Comparison of ENCODE assay signal across 33 cellular contexts in genomic region chr22:41110968-41111367, GRCh38.
"Had no signal": no experiment of that assay in that cellular context is flagged by ENCODE, and none has a peak within 500 bp of the region (broad histone marks: within the 10 kb centered on the region; RNA-seq: fewer than 3 reads in every experiment).

No MANE protein-coding gene starts in this region.

- ATAC-seq: activated CD4-positive, alpha-beta T cell treated with anti-CD3 and anti-CD28 coated beads for 36 hours; activated CD8-positive, alpha-beta memory T cell treated with anti-CD3 and anti-CD28 coated beads, Interleukin-2, amount 10 ng/mL, durations not matched to agents 7 days and 5 days; activated CD8-positive, alpha-beta T cell treated with anti-CD3 and anti-CD28 coated beads, Interleukin-2, amount 10 ng/mL, durations not matched to agents 7 days and 5 days; activated naive CD8-positive, alpha-beta T cell treated with anti-CD3 and anti-CD28 coated beads, Interleukin-2, amount 50 U/mL, for 24 hours; effector memory CD8-positive, alpha-beta T cell; foreskin keratinocyte; gastroesophageal sphincter; T-helper 17 cell had no signal

- H3K27me3 ChIP-seq: ascending aorta, breast epithelium, cardiac muscle cell, esophagus muscularis mucosa, foreskin keratinocyte, gastroesophageal sphincter had no signal

- H3K27me3 Mint-ChIP-seq: activated CD4-positive, alpha-beta memory T cell treated with anti-CD3 and anti-CD28 coated beads for 36 hours; activated CD4-positive, alpha-beta T cell treated with anti-CD3 and anti-CD28 coated beads for 36 hours; activated CD4-positive, alpha-beta T cell treated with anti-CD3 and anti-CD28 coated beads, Interleukin-2, amount 10 ng/mL, durations not matched to agents 24 days and 14 days; activated CD8-positive, alpha-beta memory T cell treated with anti-CD3 and anti-CD28 coated beads, Interleukin-2, amount 10 ng/mL, durations not matched to agents 7 days and 5 days; activated naive CD4-positive, alpha-beta T cell treated with anti-CD3 and anti-CD28 coated beads, Interleukin-2, amount 50 U/mL, for 24 hours; activated naive CD8-positive, alpha-beta T cell treated with anti-CD3 and anti-CD28 coated beads for 36 hours; activated naive CD8-positive, alpha-beta T cell treated with anti-CD3 and anti-CD28 coated beads, Interleukin-2, amount 50 U/mL, for 24 hours; brain; effector memory CD8-positive, alpha-beta T cell; T-helper 17 cell had no signal

- H3K36me3 ChIP-seq: breast epithelium had no signal

- H3K27ac Mint-ChIP-seq: activated CD4-positive, alpha-beta memory T cell treated with anti-CD3 and anti-CD28 coated beads for 36 hours; activated CD4-positive, alpha-beta T cell treated with anti-CD3 and anti-CD28 coated beads, Interleukin-2, amount 10 ng/mL, durations not matched to agents 24 days and 14 days; activated CD8-positive, alpha-beta memory T cell treated with anti-CD3 and anti-CD28 coated beads, Interleukin-2, amount 10 ng/mL, durations not matched to agents 7 days and 5 days; activated CD8-positive, alpha-beta T cell treated with anti-CD3 and anti-CD28 coated beads, Interleukin-2, amount 10 ng/mL, durations not matched to agents 7 days and 5 days; activated naive CD4-positive, alpha-beta T cell treated with anti-CD3 and anti-CD28 coated beads for 36 hours; activated naive CD8-positive, alpha-beta T cell treated with anti-CD3 and anti-CD28 coated beads for 36 hours; activated naive CD8-positive, alpha-beta T cell treated with anti-CD3 and anti-CD28 coated beads, Interleukin-2, amount 50 U/mL, for 24 hours; activated T-helper 1 cell treated with anti-CD3 and anti-CD28 coated beads, Interleukin-12 subunit alpha, Interleukin-12 subunit beta, Interleukin-2, Interleukin-4 antibody, amounts not matched to agents 30 ng/mL and 10 ng/mL and 1 ng/mL, durations not matched to agents 14 hours and 24 hours and 36 hours; T-helper 2 cell treated with Interferon-gamma antibody and Interleukin-4, amounts not matched to agents 5 μg/mL and 100 μg/mL, for 36 hours had no signal

- H3K9me3 ChIP-seq: ascending aorta, breast epithelium, esophagus muscularis mucosa, gastroesophageal sphincter had no signal

- H3K27ac ChIP-seq: ascending aorta, breast epithelium, cardiac muscle cell, esophagus muscularis mucosa, foreskin keratinocyte, gastroesophageal sphincter had no signal

- H3K4me3 Mint-ChIP-seq: activated CD4-positive, alpha-beta memory T cell treated with anti-CD3 and anti-CD28 coated beads for 36 hours; activated CD4-positive, alpha-beta T cell treated with anti-CD3 and anti-CD28 coated beads for 36 hours; activated CD4-positive, alpha-beta T cell treated with anti-CD3 and anti-CD28 coated beads, Interleukin-2, amount 10 ng/mL, durations not matched to agents 24 days and 14 days; activated CD8-positive, alpha-beta memory T cell treated with anti-CD3 and anti-CD28 coated beads, Interleukin-2, amount 10 ng/mL, durations not matched to agents 7 days and 5 days; activated CD8-positive, alpha-beta T cell treated with anti-CD3 and anti-CD28 coated beads, Interleukin-2, amount 10 ng/mL, durations not matched to agents 7 days and 5 days; activated naive CD4-positive, alpha-beta T cell treated with anti-CD3 and anti-CD28 coated beads for 36 hours; activated naive CD4-positive, alpha-beta T cell treated with anti-CD3 and anti-CD28 coated beads, Interleukin-2, amount 50 U/mL, for 24 hours; activated naive CD8-positive, alpha-beta T cell treated with anti-CD3 and anti-CD28 coated beads for 36 hours; activated naive CD8-positive, alpha-beta T cell treated with anti-CD3 and anti-CD28 coated beads, Interleukin-2, amount 50 U/mL, for 24 hours; activated T-helper 1 cell treated with anti-CD3 and anti-CD28 coated beads, Interleukin-12 subunit alpha, Interleukin-12 subunit beta, Interleukin-2, Interleukin-4 antibody, amounts not matched to agents 30 ng/mL and 10 ng/mL and 1 ng/mL, durations not matched to agents 14 hours and 24 hours and 36 hours; brain; T-helper 17 cell; T-helper 2 cell treated with Interferon-gamma antibody and Interleukin-4, amounts not matched to agents 5 μg/mL and 100 μg/mL, for 36 hours had no signal

- H3K9me3 Mint-ChIP-seq: activated CD4-positive, alpha-beta memory T cell treated with anti-CD3 and anti-CD28 coated beads for 36 hours; activated CD4-positive, alpha-beta T cell treated with anti-CD3 and anti-CD28 coated beads, Interleukin-2, amount 10 ng/mL, durations not matched to agents 24 days and 14 days; activated naive CD4-positive, alpha-beta T cell treated with anti-CD3 and anti-CD28 coated beads for 36 hours; activated naive CD4-positive, alpha-beta T cell treated with anti-CD3 and anti-CD28 coated beads, Interleukin-2, amount 50 U/mL, for 24 hours; activated naive CD8-positive, alpha-beta T cell treated with anti-CD3 and anti-CD28 coated beads for 36 hours; activated naive CD8-positive, alpha-beta T cell treated with anti-CD3 and anti-CD28 coated beads, Interleukin-2, amount 50 U/mL, for 24 hours; activated T-helper 1 cell treated with anti-CD3 and anti-CD28 coated beads, Interleukin-12 subunit alpha, Interleukin-12 subunit beta, Interleukin-2, Interleukin-4 antibody, amounts not matched to agents 30 ng/mL and 10 ng/mL and 1 ng/mL, durations not matched to agents 14 hours and 24 hours and 36 hours; activated T-helper 2 cell treated with anti-CD3 and anti-CD28 coated beads, Interferon-gamma antibody, Interleukin-2, Interleukin-4, amounts not matched to agents 10 μg/mL and 5 μg/mL and 100 μg/mL, durations not matched to agents 14 hours and 24 hours and 36 hours; effector memory CD8-positive, alpha-beta T cell; T-helper 2 cell treated with Interferon-gamma antibody and Interleukin-4, amounts not matched to agents 5 μg/mL and 100 μg/mL, for 36 hours had no signal

- DNase-seq: activated CD4-positive, alpha-beta memory T cell treated with anti-CD3 and anti-CD28 coated beads for 36 hours; activated CD4-positive, alpha-beta T cell treated with anti-CD3 and anti-CD28 coated beads for 36 hours; activated CD4-positive, alpha-beta T cell treated with anti-CD3 and anti-CD28 coated beads, Interleukin-2, amount 10 ng/mL, durations not matched to agents 24 days and 14 days; activated CD4-positive, CD25-positive, alpha-beta regulatory T cell; activated CD4-positive, CD25-positive, alpha-beta regulatory T cell treated with anti-CD3 and anti-CD28 coated beads, Interleukin-2, amount 50 U/mL, for 72 hours; activated CD8-positive, alpha-beta memory T cell treated with anti-CD3 and anti-CD28 coated beads, Interleukin-2, amount 10 ng/mL, durations not matched to agents 7 days and 5 days; activated CD8-positive, alpha-beta memory T cell treated with anti-CD3 and anti-CD28 coated beads, Interleukin-2, amount 50 U/mL, for 4 hours; activated CD8-positive, alpha-beta T cell treated with anti-CD3 and anti-CD28 coated beads, Interleukin-2, amount 10 ng/mL, durations not matched to agents 7 days and 5 days; activated effector memory CD4-positive, alpha-beta T cell treated with anti-CD3 and anti-CD28 coated beads, Interleukin-2, amount 50 U/mL, for 16 hours; activated naive CD4-positive, alpha-beta T cell treated with anti-CD3 and anti-CD28 coated beads for 36 hours; activated naive CD8-positive, alpha-beta T cell treated with anti-CD3 and anti-CD28 coated beads for 36 hours; activated naive CD8-positive, alpha-beta T cell treated with anti-CD3 and anti-CD28 coated beads, Interleukin-2, amount 50 U/mL, for 24 hours; activated T-cell treated with anti-CD3 and anti-CD28 coated beads, Interleukin-2, amount 50 U/mL, for 1 hour; activated T-cell treated with anti-CD3 and anti-CD28 coated beads, Interleukin-2, amount 50 U/mL, for 48 hours; central memory CD4-positive, alpha-beta T cell; cortex of kidney; dermis blood vessel endothelial cell; effector CD4-positive, alpha-beta T cell; effector memory CD8-positive, alpha-beta T cell; erythroblast; foreskin keratinocyte; T-helper 1 cell; T-helper 17 cell had no signal

- H3K4me3 ChIP-seq: ascending aorta, breast epithelium, cardiac muscle cell, esophagus muscularis mucosa, gastroesophageal sphincter had no signal

- H3K4me1 ChIP-seq: breast epithelium, foreskin keratinocyte had no signal
